8 cellular contexts compared by ENCODE assay signal in genomic region chr16:2752035-2752849, GRCh38. TPM values are rescaled to one million over a fixed set of nuclear protein-coding genes. Genes with fewer than 3 reads are reported as not detected.
DNase-seq lines count a peak whose midpoint lies in the region; ATAC-seq and TF ChIP-seq lines count a peak whose summit lies in the region.

TSS of gene SRRM2 (plus strand) at chr16:2752638. CDS start at chr16:2756365, 3,727 bp downstream.

- H3K36me3 ChIP-seq in PC-3 (ENCODE audit: low read depth, low read length) (peaks cover 8% of the 10 kb centered on the region; the same call in 1 of the 2 replicates), mucosa of descending colon (ENCODE audit: low read depth) (peaks cover 3% of the 10 kb centered on the region)

- H3K27me3 ChIP-seq in PC-3 (ENCODE audit: low read length) = no peaks in the 10 kb centered on the region

- H3K9me2 ChIP-seq in PC-3 (replicated peaks; ENCODE audit: low read length) = no peaks in the 10 kb centered on the region

- POLR2A ChIA-PET in PC-3 (lab: Charles Lee; ENCODE audit: unreplicated experiment) = interaction anchor here (0.6 kb wide), 1 partner anchor 22 kb away, joined by 6 read pairs; no protein-coding TSS in a partner anchor

- H3K4me1 ChIP-seq in PC-3 (ENCODE audit: insufficient read depth, low read length) = peaks cover 23% of the 10 kb centered on the region
- peaks cover 27% of the 10 kb centered on the region for H3K4me1 ChIP-seq in mucosa of descending colon (ENCODE audit: low read depth)

- DNase-seq in DMS53 (lab: John Stamatoyannopoulos, UW) (peak; percentile 96), PC-3 (peak; percentile 89), activated T-cell treated with anti-CD3 and anti-CD28 coated beads for 48 hours (ENCODE audit: low read depth) (peak; percentile 92), epithelial cell of prostate (ENCODE audit: low read depth, low spot score) (peak; percentile 87), mucosa of descending colon (peak; percentile 97)
- peak; percentile 96 for DNase-seq in Jurkat, Clone E6-1 (ENCODE audit: low read depth, low spot score)
- peak; percentile 89 to 90 for DNase-seq in stimulated activated CD8-positive, alpha-beta memory T cell treated with anti-CD3 and anti-CD28 coated beads, Interleukin-4, amount 100 ng/mL, for 1 hour (ENCODE audit: low read depth in 2 of 2, low spot score in 1 of 2)

- no peaks in the 10 kb centered on the region for H3F3A ChIP-seq in PC-3 (ENCODE audit: low read length, unreplicated experiment)

- peaks cover 43% of the 10 kb centered on the region for H4K20me1 ChIP-seq in PC-3 (ENCODE audit: low read length)

- H3K27ac ChIP-seq in PC-3 (ENCODE audit: low read length) (peak within 1 kb of the TSS; percentile 93), epithelial cell of prostate (peak within 1 kb of the TSS; percentile 96)

- peak within 1 kb of the TSS; percentile 95 for H3K9ac ChIP-seq in PC-3 (ENCODE audit: low read length)

- H3K4me3 ChIP-seq in Jurkat, Clone E6-1 (ENCODE audit: low read length) = peak within 1 kb of the TSS; percentile 79
- peak within 1 kb of the TSS; percentile 89 for H3K4me3 ChIP-seq in PC-3 (ENCODE audit: low read length)
- H3K4me3 ChIP-seq in mucosa of descending colon = peak within 1 kb of the TSS; percentile 59

- CTCF ChIA-PET in PC-3 (lab: Charles Lee) = no interaction called here

- H2AFZ ChIP-seq in PC-3 (ENCODE audit: low read length) = peak within 1 kb of the TSS; percentile 87

- no peak for TF ChIP-seq CTCF in PC-3 (conservative IDR thresholded peaks at IDR 0.05; ENCODE audit: low read depth, low read length)
- no peak for TF ChIP-seq CTCF in mucosa of descending colon (IDR thresholded peaks at IDR 0.05)

- no TSS peak for BruUV-seq in PC-3 (replicated peaks; lab: Mats Ljungman, UMichigan)

- H3K4me2 ChIP-seq in PC-3 (ENCODE audit: low read length) = peak within 1 kb of the TSS; percentile 98

- intact Hi-C loops in PC-3 (cut with micrococcal nuclease) = no loop called here
- intact Hi-C loops in mucosa of descending colon (cut with DNase I, micrococcal nuclease) = no loop called here

- H3K79me2 ChIP-seq in PC-3 (ENCODE audit: low read length) = peaks cover 58% of the 10 kb centered on the region

- no peaks in the 10 kb centered on the region for H3K9me3 ChIP-seq in PC-3 (ENCODE audit: low read length)
- no peaks in the 10 kb centered on the region for H3K9me3 ChIP-seq in mucosa of descending colon

- ATAC-seq in GM21717 (IDR thresholded peaks at IDR 0.05; ENCODE audit: unreplicated experiment) (peak; percentile 66), PC-3 (peak; percentile 95), mucosa of descending colon (peak; percentile 95)

RNA-seq across cellular contexts. Expression of gene SRRM2, which starts in this region (rescaled TPM):
- 481 TPM for polyA plus RNA-seq in Jurkat, Clone E6-1 (2012; ENCODE audit: insufficient read depth, insufficient read length)
- total RNA-seq in PC-3 (2014; rRNA removed) (72.6 and 182 TPM in 2 replicates), mucosa of descending colon (100 to 1,000 TPM; 538 to 819 (median 692) TPM)

Comparison
In these comparisons a context has a peak if more than half of its experiments do, and no peak if none do; other contexts are left out.
1. Peak in every context shown above with its lines: DNase-seq, ATAC-seq, H3K4me3 ChIP-seq and H3K27ac ChIP-seq.